Comparison of ENCODE assay signal across 1 cellular context in genomic region chr12:76719642-76720041, GRCh38.
TF ChIP-seq lines count a peak whose summit lies in the region.

No MANE protein-coding gene starts in this region.

TF ChIP-seq in SK-N-SH treated with all-trans-retinoic acid at 6 μM for 48 hours, 23 proteins besides CTCF, POLR2A, EP300 and RAD21 (continued from another document):
- TF ChIP-seq CREB5 (CRISPR knock-in tag; IDR thresholded peaks at IDR 0.05; ENCODE audit: low read depth), result no peak
- no peak for TF ChIP-seq TSHZ2 (CRISPR knock-in tag; IDR thresholded peaks at IDR 0.05)
- TF ChIP-seq ZNF8 (CRISPR knock-in tag; IDR thresholded peaks at IDR 0.05), result no peak
- no peak for TF ChIP-seq ZNF565 (CRISPR knock-in tag; conservative IDR thresholded peaks at IDR 0.05; ENCODE audit: low read depth)
- no peak for TF ChIP-seq ISL1 (CRISPR knock-in tag; IDR thresholded peaks at IDR 0.05)
- TF ChIP-seq POU6F1 (CRISPR knock-in tag; IDR thresholded peaks at IDR 0.05; ENCODE audit: borderline replicate concordance, low read depth), result no peak
- TF ChIP-seq PPARA (CRISPR knock-in tag; IDR thresholded peaks at IDR 0.05; ENCODE audit: borderline replicate concordance), result no peak
- no peak for TF ChIP-seq ESRRG (CRISPR knock-in tag; IDR thresholded peaks at IDR 0.05)
- TF ChIP-seq ZFP30 (CRISPR knock-in tag; IDR thresholded peaks at IDR 0.05), result no peak
- TF ChIP-seq CSRNP3 (CRISPR knock-in tag; IDR thresholded peaks at IDR 0.05), result no peak
- TF ChIP-seq ZNF70 (CRISPR knock-in tag; IDR thresholded peaks at IDR 0.05), result no peak
- TF ChIP-seq ARNTL (CRISPR knock-in tag; IDR thresholded peaks at IDR 0.05; ENCODE audit: borderline replicate concordance, low read depth), result no peak
- TF ChIP-seq SNAI2 (CRISPR knock-in tag; IDR thresholded peaks at IDR 0.05), result no peak
